23 cellular contexts compared by ENCODE assay signal in genomic region chr1:112778136-112778535, GRCh38.
"Had no signal": no experiment of that assay in that cellular context is flagged by ENCODE, and none has a peak within 500 bp of the region (broad histone marks: within the 10 kb centered on the region; RNA-seq: fewer than 3 reads in every experiment).

No MANE protein-coding gene starts in this region.

- H3K4me3 Mint-ChIP-seq: endodermal cell; natural killer cell treated with Interleukin-12 subunit alpha and Interleukin-12 subunit beta and Interleukin-15 and Interleukin-18, amount 100 ng/mL, for 72 hours; stimulated activated memory B cell treated with anti-CD40 and anti-IgM and Interleukin-4, amounts not matched to agents 10 μg/mL and 1 μg/mL and 100 μg/mL, for 72 hours; stimulated activated naive CD8-positive, alpha-beta T cell treated with anti-CD3 and anti-CD28 coated beads, Interleukin-15, Interleukin-2, amounts not matched to agents 100 ng/mL and 50 ng/mL, for 24 hours had no signal

- ATAC-seq: gastroesophageal sphincter; left cardiac atrium; lower lobe of right lung; natural killer cell treated with Interleukin-12 subunit alpha and Interleukin-12 subunit beta and Interleukin-15 and Interleukin-18, amount 100 ng/mL, for 72 hours; pancreas; right lobe of liver; stimulated activated memory B cell treated with anti-CD40 and anti-IgM and Interleukin-4, amounts not matched to agents 10 μg/mL and 1 μg/mL and 100 μg/mL, for 72 hours had no signal

- DNase-seq: effector CD4-positive, alpha-beta T cell; endodermal cell; foreskin fibroblast; kidney; left cardiac atrium; left ventricle myocardium inferior; lower lobe of right lung; mesenchymal stem cell; midbrain; occipital lobe; pancreas; retina; right lobe of liver; stimulated activated CD4-positive, alpha-beta T cell treated with anti-CD3 and anti-CD28 coated beads, Interleukin-4, amount 100 ng/mL, for 1 hour; stimulated activated CD8-positive, alpha-beta memory T cell treated with anti-CD3 and anti-CD28 coated beads, Interleukin-4, amount 100 ng/mL, for 48 hours; tibial artery had no signal

- H3K27ac Mint-ChIP-seq: endodermal cell; natural killer cell treated with Interleukin-12 subunit alpha and Interleukin-12 subunit beta and Interleukin-15 and Interleukin-18, amount 100 ng/mL, for 72 hours; stimulated activated memory B cell treated with anti-CD40 and anti-IgM and Interleukin-4, amounts not matched to agents 10 μg/mL and 1 μg/mL and 100 μg/mL, for 72 hours; stimulated activated naive CD8-positive, alpha-beta T cell treated with anti-CD3 and anti-CD28 coated beads, Interleukin-15, Interleukin-2, amounts not matched to agents 100 ng/mL and 50 ng/mL, for 24 hours had no signal

- H3K27me3 ChIP-seq: hepatocyte, pancreas, right lobe of liver had no signal

- H3K79me2 ChIP-seq: hepatocyte had no signal

- H3K4me1 Mint-ChIP-seq: endodermal cell; stimulated activated memory B cell treated with anti-CD40 and anti-IgM and Interleukin-4, amounts not matched to agents 10 μg/mL and 1 μg/mL and 100 μg/mL, for 72 hours had no signal

- H3K4me1 ChIP-seq: gastroesophageal sphincter, left ventricle myocardium inferior, lower lobe of right lung, pancreas, prostate gland, right lobe of liver, tibial artery had no signal

- H3K27ac ChIP-seq: coronary artery, gastroesophageal sphincter, hepatocyte, left ventricle myocardium inferior, lower lobe of right lung, pancreas, prostate gland, right lobe of liver, tibial artery had no signal

- H2AFZ ChIP-seq: hepatocyte had no signal

- H3K9me3 Mint-ChIP-seq: natural killer cell treated with Interleukin-12 subunit alpha and Interleukin-12 subunit beta and Interleukin-15 and Interleukin-18, amount 100 ng/mL, for 72 hours; stimulated activated naive CD8-positive, alpha-beta T cell treated with anti-CD3 and anti-CD28 coated beads, Interleukin-15, Interleukin-2, amounts not matched to agents 100 ng/mL and 50 ng/mL, for 24 hours had no signal

- H3K4me2 ChIP-seq: hepatocyte had no signal

- H3K36me3 ChIP-seq: gastroesophageal sphincter, left ventricle myocardium inferior, lower lobe of right lung, pancreas, prostate gland, right lobe of liver, tibial artery had no signal

- H3K4me3 ChIP-seq: coronary artery, gastroesophageal sphincter, hepatocyte, left ventricle myocardium inferior, lower lobe of right lung, pancreas, prostate gland, right lobe of liver, tibial artery had no signal

- H3K9me3 ChIP-seq: gastroesophageal sphincter, left ventricle myocardium inferior, lower lobe of right lung, pancreas, prostate gland, right lobe of liver, tibial artery had no signal

- H3K36me3 Mint-ChIP-seq: natural killer cell treated with Interleukin-12 subunit alpha and Interleukin-12 subunit beta and Interleukin-15 and Interleukin-18, amount 100 ng/mL, for 72 hours; stimulated activated memory B cell treated with anti-CD40 and anti-IgM and Interleukin-4, amounts not matched to agents 10 μg/mL and 1 μg/mL and 100 μg/mL, for 72 hours had no signal

- H3K27me3 Mint-ChIP-seq: stimulated activated memory B cell treated with anti-CD40 and anti-IgM and Interleukin-4, amounts not matched to agents 10 μg/mL and 1 μg/mL and 100 μg/mL, for 72 hours; stimulated activated naive CD8-positive, alpha-beta T cell treated with anti-CD3 and anti-CD28 coated beads, Interleukin-15, Interleukin-2, amounts not matched to agents 100 ng/mL and 50 ng/mL, for 24 hours had no signal
